22 cellular contexts compared by ENCODE assay signal in genomic region chr7:45124351-45124750, GRCh38. TPM values are rescaled to one million over a fixed set of nuclear protein-coding genes. Genes with fewer than 3 reads are reported as not detected.
DNase-seq lines count a peak whose midpoint lies in the region; ATAC-seq and TF ChIP-seq lines count a peak whose summit lies in the region.
"Had no signal": no experiment of that assay in that cellular context is flagged by ENCODE, and none has a peak within 500 bp of the region (broad histone marks: within the 10 kb centered on the region; RNA-seq: fewer than 3 reads in every experiment).

No MANE protein-coding gene starts in this region.

- no peaks in the 10 kb centered on the region for H3K9me3 ChIP-seq in NT2/D1 (ENCODE audit: insufficient read depth, low read length)
- H3K9me3 ChIP-seq in iPS-15b (ENCODE audit: control insufficient read depth, insufficient read depth, low read length), result no peaks in the 10 kb centered on the region
- H3K9me3 ChIP-seq in WERI-Rb-1 (ENCODE audit: severe bottlenecking), result no peaks in the 10 kb centered on the region
- H3K9me3 ChIP-seq: MG63 had no signal

- H3K4me3 ChIP-seq in NT2/D1 (ENCODE audit: insufficient read length, low read depth) (no peak overlapping the region), iPS-15b (ENCODE audit: low read depth, low read length) (peak overlapping the region; percentile 11), WERI-Rb-1 (ENCODE audit: low read depth, low read length) (no peak overlapping the region)
- H3K4me3 ChIP-seq: GM23248, MG63, SK-N-MC had no signal

- TF ChIP-seq CTCF in natural killer cell (IDR thresholded peaks at IDR 0.05), result no peak
- TF ChIP-seq CTCF in WERI-Rb-1 (IDR thresholded peaks at IDR 0.05; ENCODE audit: low read depth, low read length), result no peak

- H3K27me3 ChIP-seq in NT2/D1 (ENCODE audit: insufficient read depth, insufficient read length), result no peaks in the 10 kb centered on the region
- H3K27me3 ChIP-seq in iPS-15b (ENCODE audit: control insufficient read depth, insufficient read depth, low read length), result no peaks in the 10 kb centered on the region
- no peaks in the 10 kb centered on the region for H3K27me3 ChIP-seq in WERI-Rb-1 (ENCODE audit: insufficient read depth, low read depth, severe bottlenecking)
- H3K27me3 ChIP-seq: MG63 had no signal

- peak overlapping the region; percentile 73 to 86 for H3K27ac Mint-ChIP-seq in natural killer cell
- H3K27ac Mint-ChIP-seq in natural killer cell treated with Interleukin-12 subunit alpha and Interleukin-12 subunit beta and Interleukin-15 and Interleukin-18, amount 100 ng/mL, for 72 hours, result no peak overlapping the region

- H3K4me1 Mint-ChIP-seq in natural killer cell, result peaks cover 30 to 34% of the 10 kb centered on the region in 2 donors
- peaks cover 11 to 25% of the 10 kb centered on the region in 2 donors for H3K4me1 Mint-ChIP-seq in natural killer cell treated with Interleukin-12 subunit alpha and Interleukin-12 subunit beta and Interleukin-15 and Interleukin-18, amount 100 ng/mL, for 72 hours (ENCODE audit: low read depth in 2 of 2)

- no peaks in the 10 kb centered on the region for H3K36me3 Mint-ChIP-seq in natural killer cell
- H3K36me3 Mint-ChIP-seq in natural killer cell treated with Interleukin-12 subunit alpha and Interleukin-12 subunit beta and Interleukin-15 and Interleukin-18, amount 100 ng/mL, for 72 hours, result no peaks in the 10 kb centered on the region

- intact Hi-C loops in natural killer cell (cut with micrococcal nuclease), result no loop called here

- ATAC-seq in natural killer cell, result no peak
- no peak for ATAC-seq in natural killer cell treated with Interleukin-12 subunit alpha and Interleukin-12 subunit beta and Interleukin-15 and Interleukin-18, amount 100 ng/mL, for 72 hours
- no peak for ATAC-seq in HG02970 (IDR thresholded peaks at IDR 0.05; ENCODE audit: low FRiP score, unreplicated experiment)

- H3K27me3 Mint-ChIP-seq in natural killer cell (ENCODE audit: low read depth in 2 of 2), result no peaks in the 10 kb centered on the region
- no peaks in the 10 kb centered on the region for H3K27me3 Mint-ChIP-seq in natural killer cell treated with Interleukin-12 subunit alpha and Interleukin-12 subunit beta and Interleukin-15 and Interleukin-18, amount 100 ng/mL, for 72 hours

- H3K9ac ChIP-seq in NT2/D1 (ENCODE audit: insufficient read length, low read depth) (peak overlapping the region; percentile 63), iPS-15b (ENCODE audit: low read depth, low read length) (no peak overlapping the region)
- H3K9ac ChIP-seq: GM23248 had no signal

- no peak overlapping the region for H3K27ac ChIP-seq in WERI-Rb-1
- H3K27ac ChIP-seq: GM23248, SK-N-MC had no signal

- H3K4me1 ChIP-seq in NT2/D1 (ENCODE audit: insufficient read depth, insufficient read length) (peaks cover 29% of the 10 kb centered on the region), iPS-15b (ENCODE audit: control insufficient read depth, insufficient read depth, low read length) (peaks cover 5% of the 10 kb centered on the region)

- H3K36me3 ChIP-seq in NT2/D1 (ENCODE audit: insufficient read depth, insufficient read length, low read length) (no peaks in the 10 kb centered on the region), iPS-15b (ENCODE audit: control insufficient read depth, insufficient read depth, low read length) (no peaks in the 10 kb centered on the region), WERI-Rb-1 (no peaks in the 10 kb centered on the region)
- H3K36me3 ChIP-seq: MG63 had no signal

- no peaks in the 10 kb centered on the region for H3K9me3 Mint-ChIP-seq in natural killer cell
- no peaks in the 10 kb centered on the region for H3K9me3 Mint-ChIP-seq in natural killer cell treated with Interleukin-12 subunit alpha and Interleukin-12 subunit beta and Interleukin-15 and Interleukin-18, amount 100 ng/mL, for 72 hours

- H3K4me3 Mint-ChIP-seq in natural killer cell, result no peak overlapping the region
- no peak overlapping the region for H3K4me3 Mint-ChIP-seq in natural killer cell treated with Interleukin-12 subunit alpha and Interleukin-12 subunit beta and Interleukin-15 and Interleukin-18, amount 100 ng/mL, for 72 hours

- DNase-seq in natural killer cell (no peak), NT2/D1 (ENCODE audit: low read depth, low spot score) (no peak), WERI-Rb-1 (no peak), A172 (ENCODE audit: low spot score) (no peak)
- DNase-seq in natural killer cell treated with Interleukin-12 subunit alpha and Interleukin-12 subunit beta and Interleukin-15 and Interleukin-18, amount 100 ng/mL, for 72 hours (ENCODE audit: low spot score), result no peak
- DNase-seq: ACHN, C1 segment of cervical spinal cord, DMS79, GM23248, Kasumi-1, MG63, NCI-H1092, NCI-H1436 treated with DMSO at 0.1 percent for 48 hours, NCI-H2081 treated with DMSO at 0.1 percent for 48 hours, NCI-H510A, NCI-H774, OCI-M1, SHP77 had no signal

RNA-seq across cellular contexts. Expression of gene TBRG4, which starts 12.9 kb away (rescaled TPM):
- 10 to 100 TPM; 48.6 to 56.7 (median 55.9) TPM for total RNA-seq in natural killer cell
- 100 to 1,000 TPM; 123 to 211 TPM for total RNA-seq in natural killer cell treated with Interleukin-12 subunit alpha and Interleukin-12 subunit beta and Interleukin-15 and Interleukin-18, amount 100 ng/mL, for 72 hours
- 124 and 132 TPM in 2 replicates for total RNA-seq in A172 (2014; rRNA removed; shearing (Covaris generic))

RNA-seq across cellular contexts. Expression of gene RAMP3, which starts 33.2 kb away (rescaled TPM):
- total RNA-seq in natural killer cell, result not detected
- total RNA-seq in natural killer cell treated with Interleukin-12 subunit alpha and Interleukin-12 subunit beta and Interleukin-15 and Interleukin-18, amount 100 ng/mL, for 72 hours, result not detected
- total RNA-seq in A172 (2014; rRNA removed; shearing (Covaris generic)), result 0.10 TPM in 1 of 2 replicates, not detected in the other
- total RNA-seq: GM23248, HT-29 had no signal

RNA-seq across cellular contexts. Expression of gene NACAD, which starts 35.6 kb away (rescaled TPM):
- total RNA-seq in natural killer cell, result 1 to 10 TPM in 1 of 3 donors, under 1 TPM in 2; 0.75 to 1.7 (median 0.78) TPM
- 1 to 10 TPM; 1.1 to 1.9 TPM for total RNA-seq in natural killer cell treated with Interleukin-12 subunit alpha and Interleukin-12 subunit beta and Interleukin-15 and Interleukin-18, amount 100 ng/mL, for 72 hours
- total RNA-seq in A172 (2014; rRNA removed; shearing (Covaris generic)), result 5.9 and 6.6 TPM in 2 replicates

Comparison
In these comparisons a context has a peak if more than half of its experiments do, and no peak if none do; other contexts are left out.
1. H3K27ac Mint-ChIP-seq: peak in natural killer cell (2 of 2); none in natural killer cell treated with Interleukin-12 subunit alpha and Interleukin-12 subunit beta and Interleukin-15 and Interleukin-18, amount 100 ng/mL, for 72 hours (0 of 2).